ENCODE assay signal across 23 cellular contexts in the genomic region with DNA sequence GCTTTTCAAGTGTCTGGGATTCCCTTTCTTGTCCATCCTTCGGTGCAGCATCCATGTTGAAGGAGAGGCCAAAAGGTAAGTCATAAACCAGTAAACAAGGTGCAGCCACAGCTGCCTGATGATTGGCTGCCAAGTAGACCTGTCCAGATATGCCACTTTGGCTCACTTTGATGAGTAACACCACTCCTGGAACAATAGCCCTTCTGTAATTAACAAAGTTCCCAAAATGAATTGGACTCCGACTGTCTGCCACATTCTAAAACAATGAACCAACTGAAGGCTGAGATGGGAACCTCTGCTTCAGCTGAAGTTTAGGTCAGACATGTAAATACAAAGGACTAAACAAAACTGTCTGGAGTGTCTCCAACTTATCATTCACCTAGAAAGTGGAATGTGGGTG.
DNase-seq lines count a peak whose midpoint lies in the region; ATAC-seq and TF ChIP-seq lines count a peak whose summit lies in the region.
"Had no signal": no experiment of that assay in that cellular context is flagged by ENCODE, and none has a peak within 500 bp of the region (broad histone marks: within the 10 kb centered on the region; RNA-seq: fewer than 3 reads in every experiment).

No MANE protein-coding gene starts in this region.

- no peaks in the 10 kb centered on the region for H3K27me3 Mint-ChIP-seq in Calu3 (ENCODE audit: unreplicated experiment)

- H3K4me3 ChIP-seq in RWPE2 (ENCODE audit: severe bottlenecking) (no peak overlapping the region), epithelial cell of esophagus (ENCODE audit: low read length) (no peak overlapping the region)
- H3K4me3 ChIP-seq: BLaER1 treated with 17β-estradiol and CSF1 and Interleukin-3, amounts not matched to agents 10 nM and 100 nM; GM23338; HAP-1; SJCRH30 had no signal

- no peaks in the 10 kb centered on the region for H3K36me3 Mint-ChIP-seq in Calu3 (ENCODE audit: insufficient read depth, unreplicated experiment)
- H3K36me3 Mint-ChIP-seq: CD4-positive, alpha-beta memory T cell had no signal

- no peaks in the 10 kb centered on the region for H3K9me3 ChIP-seq in RWPE2 (ENCODE audit: severe bottlenecking)
- H3K9me3 ChIP-seq: Caco-2, HAP-1, SJCRH30 had no signal

- H3K27ac Mint-ChIP-seq in Calu3 (ENCODE audit: unreplicated experiment): no peak overlapping the region
- H3K27ac Mint-ChIP-seq: CD4-positive, alpha-beta memory T cell; GM23338 had no signal

- H3K4me3 Mint-ChIP-seq in Calu3 (ENCODE audit: low read depth, unreplicated experiment): no peak overlapping the region
- H3K4me3 Mint-ChIP-seq: CD4-positive, alpha-beta memory T cell; GM23338 had no signal

- BruUV-seq in Calu3 (replicated peaks; lab: Mats Ljungman, UMichigan): no TSS peak

- peaks cover 5% of the 10 kb centered on the region for H3K4me1 ChIP-seq in RWPE2 (ENCODE audit: insufficient read depth, poor library complexity, severe bottlenecking)
- H3K4me1 ChIP-seq: BLaER1 treated with 17β-estradiol and CSF1 and Interleukin-3, amounts not matched to agents 10 nM and 100 nM; HAP-1 had no signal

- ATAC-seq in RWPE2 (ENCODE audit: low read depth) (peak; percentile 53; the same call in 2 of the 3 replicates), HG02885 (IDR thresholded peaks at IDR 0.05; ENCODE audit: poor library complexity, unreplicated experiment) (no peak), HG03342 (IDR thresholded peaks at IDR 0.05; ENCODE audit: unreplicated experiment) (no peak)
- ATAC-seq: GM23338, Panc1 had no signal

- no peaks in the 10 kb centered on the region for H3K27me3 ChIP-seq in RWPE2 (ENCODE audit: insufficient read depth, poor library complexity, severe bottlenecking)
- H3K27me3 ChIP-seq: BLaER1 treated with 17β-estradiol and CSF1 and Interleukin-3, amounts not matched to agents 10 nM and 100 nM had no signal

- no peaks in the 10 kb centered on the region for H3K36me3 ChIP-seq in RWPE2 (ENCODE audit: low read depth)
- H3K36me3 ChIP-seq: BLaER1 treated with 17β-estradiol and CSF1 and Interleukin-3, amounts not matched to agents 10 nM and 100 nM; HAP-1; SJCRH30 had no signal

- TF ChIP-seq CTCF in Calu3 (IDR thresholded peaks at IDR 0.05; ENCODE audit: unreplicated experiment) (no peak), RWPE2 (IDR thresholded peaks at IDR 0.05; ENCODE audit: poor library complexity, severe bottlenecking) (no peak), epithelial cell of esophagus (IDR thresholded peaks at IDR 0.05; ENCODE audit: insufficient read depth, low read depth, low read length, missing control alignments) (no peak)

- H3K27ac ChIP-seq in RWPE2 (ENCODE audit: poor library complexity, severe bottlenecking): peak overlapping the region; percentile 24
- H3K27ac ChIP-seq: BLaER1 treated with 17β-estradiol and CSF1 and Interleukin-3, amounts not matched to agents 10 nM and 100 nM; SJCRH30 had no signal

- no peaks in the 10 kb centered on the region for H3K9me3 Mint-ChIP-seq in Calu3 (ENCODE audit: low read depth, unreplicated experiment)
- H3K9me3 Mint-ChIP-seq: CD4-positive, alpha-beta memory T cell had no signal

- peak; percentile 37 for DNase-seq in Calu3
- DNase-seq in RWPE2 (ENCODE audit: low spot score): no peak
- DNase-seq in epithelial cell of esophagus (ENCODE audit: low read depth): peak; percentile 76
- DNase-seq in kidney tubule cell (ENCODE audit: low spot score): peak; percentile 36
- no peak for DNase-seq in DMS79 (lab: John Stamatoyannopoulos, UW)
- no peak for DNase-seq in cerebellar cortex (ENCODE audit: low spot score)
- DNase-seq: 8988T; Caco-2; CD4-positive, alpha-beta memory T cell; DMS153; NCI-H1092; NCI-H1436 treated with DMSO at 0.1 percent for 48 hours; NCI-H2029; NCI-H2227 treated with DMSO at 0.1 percent for 48 hours; NCI-H510A treated with DMSO at 0.1 percent for 48 hours; NCI-H748 treated with DMSO at 0.1 percent for 48 hours; SJCRH30 had no signal

- H3K4me1 Mint-ChIP-seq in Calu3 (ENCODE audit: low read depth, unreplicated experiment): peaks cover 24% of the 10 kb centered on the region
- H3K4me1 Mint-ChIP-seq: CD4-positive, alpha-beta memory T cell had no signal

- intact Hi-C loops in Calu3 (cut with micrococcal nuclease; ENCODE audit: unreplicated experiment): no loop called here

- CTCF ChIA-PET in Calu3 (lab: Charles Lee): interaction anchor here (0.9 kb wide), 1 partner anchor 9 kb away, joined by 3 read pairs; no protein-coding TSS in a partner anchor

Comparison
In these comparisons a context has a peak if more than half of its experiments do, and no peak if none do; other contexts are left out.
1. DNase-seq: peak in Calu3 (single experiment), epithelial cell of esophagus (single experiment) and kidney tubule cell (single experiment); none in RWPE2 (single experiment), DMS79 (single experiment) and cerebellar cortex (single experiment).